Comparison of ENCODE assay signal across 1 cellular context in genomic region chr4:8568068-8568668, GRCh38.
TF ChIP-seq lines count a peak whose summit lies in the region.

No MANE protein-coding gene starts in this region.

TF ChIP-seq in H1, 55 proteins besides CTCF, POLR2A, EP300 and RAD21:
- no peak for TF ChIP-seq E2F6 (IDR thresholded peaks at IDR 0.05)
- no peak for TF ChIP-seq PHF8 (conservative IDR thresholded peaks at IDR 0.05; ENCODE audit: low read depth, low read length)
- no peak for TF ChIP-seq KDM1A (IDR thresholded peaks at IDR 0.05; ENCODE audit: borderline replicate concordance, low read length)
- no peak for TF ChIP-seq SRF (IDR thresholded peaks at IDR 0.05; ENCODE audit: low read depth, low read length)
- TF ChIP-seq JUND (IDR thresholded peaks at IDR 0.05; ENCODE audit: low read length): no peak
- no peak for TF ChIP-seq RNF2 (IDR thresholded peaks at IDR 0.05; ENCODE audit: borderline replicate concordance, low read depth, low read length, missing control alignments, poor library complexity, severe bottlenecking)
- TF ChIP-seq CHD7 (IDR thresholded peaks at IDR 0.05; ENCODE audit: insufficient replicate concordance, low read length): peak; percentile 88
- no peak for TF ChIP-seq CREB1 (IDR thresholded peaks at IDR 0.05)
- no peak for TF ChIP-seq SIN3A (conservative IDR thresholded peaks at IDR 0.05 in 1 of 2, IDR thresholded peaks at IDR 0.05 in 1 of 2; ENCODE audit: low read depth in 1 of 2, low read length in 2 of 2)
- no peak for TF ChIP-seq NRF1 (IDR thresholded peaks at IDR 0.05; ENCODE audit: low read depth, low read length)
- TF ChIP-seq CEBPB (IDR thresholded peaks at IDR 0.05; ENCODE audit: low read depth, low read length): no peak
- TF ChIP-seq CHD2 (IDR thresholded peaks at IDR 0.05; ENCODE audit: low read length): 0 out of 2 replicates have a peak, but pooled peaks have one; percentile 55
- no peak for TF ChIP-seq BRCA1 (IDR thresholded peaks at IDR 0.05; ENCODE audit: low read depth, low read length)
- no peak for TF ChIP-seq CBX5 (IDR thresholded peaks at IDR 0.05; ENCODE audit: low read depth, low read length)
- TF ChIP-seq KDM5A (IDR thresholded peaks at IDR 0.05; ENCODE audit: low read length): no peak
- TF ChIP-seq MAFK (IDR thresholded peaks at IDR 0.05; ENCODE audit: low read depth, low read length): no peak
- TF ChIP-seq TCF12 (IDR thresholded peaks at IDR 0.05; ENCODE audit: low read depth, low read length): no peak
- TF ChIP-seq POU5F1 (IDR thresholded peaks at IDR 0.05; ENCODE audit: low read depth, low read length): no peak
- no peak for TF ChIP-seq ATF3 (IDR thresholded peaks at IDR 0.05; ENCODE audit: insufficient read depth, low read depth, low read length)
- TF ChIP-seq RBBP5 (IDR thresholded peaks at IDR 0.05; ENCODE audit: borderline replicate concordance, low read depth, low read length): no peak
- TF ChIP-seq TAF1 (IDR thresholded peaks at IDR 0.05; ENCODE audit: low read depth, low read length): no peak
- TF ChIP-seq EGR1 (IDR thresholded peaks at IDR 0.05; ENCODE audit: borderline replicate concordance, low read depth, low read length): no peak
- no peak for TF ChIP-seq HDAC6 (IDR thresholded peaks at IDR 0.05; ENCODE audit: low read depth, low read length)
- TF ChIP-seq ZNF274 (IDR thresholded peaks at IDR 0.05; ENCODE audit: borderline replicate concordance, extremely low read depth, low read length): no peak
- no peak for TF ChIP-seq NANOG (IDR thresholded peaks at IDR 0.05; ENCODE audit: insufficient read depth, low read depth, low read length, poor library complexity, severe bottlenecking)
- no peak for TF ChIP-seq SAP30 (IDR thresholded peaks at IDR 0.05; ENCODE audit: insufficient read depth, insufficient replicate concordance, low read length)
- no peak for TF ChIP-seq ATF2 (IDR thresholded peaks at IDR 0.05; ENCODE audit: low read length)
- TF ChIP-seq JUN (IDR thresholded peaks at IDR 0.05; ENCODE audit: low read depth, low read length): no peak
- no peak for TF ChIP-seq SP4 (IDR thresholded peaks at IDR 0.05; ENCODE audit: low read length)
- TF ChIP-seq SUZ12 (IDR thresholded peaks at IDR 0.05; ENCODE audit: low read length): no peak
- peak; percentile 59 for TF ChIP-seq ASH2L (IDR thresholded peaks at IDR 0.05; ENCODE audit: low read length)
- TF ChIP-seq BACH1 (IDR thresholded peaks at IDR 0.05; ENCODE audit: low read length): no peak
- TF ChIP-seq SP1 (IDR thresholded peaks at IDR 0.05; ENCODE audit: low read depth, low read length): peak; percentile 77; the same call in 1 of the 2 replicates
- peak; percentile 87 for TF ChIP-seq TEAD4 (IDR thresholded peaks at IDR 0.05; ENCODE audit: low read depth, low read length)
- TF ChIP-seq CBX8 (IDR thresholded peaks at IDR 0.05; ENCODE audit: borderline replicate concordance, low read depth, low read length): no peak
- no peak for TF ChIP-seq SP2 (IDR thresholded peaks at IDR 0.05; ENCODE audit: low read length)
- TF ChIP-seq YY1 (IDR thresholded peaks at IDR 0.05; ENCODE audit: low read depth, low read length): no peak
- no peak for TF ChIP-seq MAX (IDR thresholded peaks at IDR 0.05)
- no peak for TF ChIP-seq TBP (IDR thresholded peaks at IDR 0.05; ENCODE audit: low read depth, low read length)
- no peak for TF ChIP-seq RFX5 (IDR thresholded peaks at IDR 0.05; ENCODE audit: borderline replicate concordance, low read depth, low read length)
- 0 out of 2 replicates have a peak, but pooled peaks have one; percentile 13 for TF ChIP-seq POLR2AphosphoS5 (IDR thresholded peaks at IDR 0.05; ENCODE audit: low read depth, low read length)
- TF ChIP-seq GABPA (IDR thresholded peaks at IDR 0.05; ENCODE audit: borderline replicate concordance, insufficient read depth, low read length): no peak
- 0 out of 4 replicates have a peak, but pooled peaks of 1 of the 2 experiments have one; percentile 31 for TF ChIP-seq HDAC2 (IDR thresholded peaks at IDR 0.05; ENCODE audit: borderline replicate concordance in 1 of 2, low read depth in 2 of 2, low read length in 2 of 2)
- no peak for TF ChIP-seq SIX5 (IDR thresholded peaks at IDR 0.05; ENCODE audit: low read depth, low read length)
- no peak for TF ChIP-seq KDM4A (IDR thresholded peaks at IDR 0.05; ENCODE audit: low read depth, low read length, severe bottlenecking)
- no peak for TF ChIP-seq USF2 (IDR thresholded peaks at IDR 0.05; ENCODE audit: low read length)
- no peak for TF ChIP-seq CHD1 (IDR thresholded peaks at IDR 0.05; ENCODE audit: low read depth, low read length)
- TF ChIP-seq CTBP2 (IDR thresholded peaks at IDR 0.05; ENCODE audit: borderline replicate concordance, insufficient read depth, insufficient read length, low read length): no peak
- TF ChIP-seq TAF7 (optimal IDR thresholded peaks at IDR 0.05; ENCODE audit: borderline replicate concordance, low read depth, low read length): no peak
- no peak for TF ChIP-seq SIRT6 (IDR thresholded peaks at IDR 0.05; ENCODE audit: low read length)
- no peak for TF ChIP-seq RXRA (IDR thresholded peaks at IDR 0.05; ENCODE audit: insufficient read depth, low read depth, low read length)
- TF ChIP-seq GTF2F1 (IDR thresholded peaks at IDR 0.05; ENCODE audit: borderline replicate concordance, low read depth, low read length): no peak
- no peak for TF ChIP-seq FOSL1 (IDR thresholded peaks at IDR 0.05; ENCODE audit: insufficient read depth, low read depth, low read length)
- TF ChIP-seq BCL11A (IDR thresholded peaks at IDR 0.05; ENCODE audit: low read depth in 2 of 2, low read length in 2 of 2): no peak
- no peak for TF ChIP-seq EZH2 (IDR thresholded peaks at IDR 0.05; ENCODE audit: low read depth, low read length, severe bottlenecking)
